ENCODE assay signal across 31 cellular contexts in genomic region chr4:7459471-7459870, GRCh38. TPM values are rescaled to one million over a fixed set of nuclear protein-coding genes. Genes with fewer than 3 reads are reported as not detected.
"Had no signal": no experiment of that assay in that cellular context is flagged by ENCODE, and none has a peak within 500 bp of the region (broad histone marks: within the 10 kb centered on the region; RNA-seq: fewer than 3 reads in every experiment).

No MANE protein-coding gene starts in this region.

- H3K36me3 ChIP-seq: colonic mucosa, esophagus squamous epithelium, gastrocnemius medialis, heart right ventricle, left lung, lower lobe of right lung had no signal

- H3K27ac ChIP-seq: colonic mucosa, epithelial cell of prostate, esophagus squamous epithelium, gastrocnemius medialis, heart right ventricle, left lung, lower lobe of right lung had no signal

- H3K4me3 ChIP-seq: colonic mucosa, esophagus squamous epithelium, gastrocnemius medialis, heart right ventricle, left lung, lower lobe of right lung, mucosa of descending colon had no signal

- H3K9me3 ChIP-seq: colonic mucosa, esophagus squamous epithelium, gastrocnemius medialis, heart right ventricle, left lung, lower lobe of right lung, mucosa of descending colon had no signal

- H3K27me3 ChIP-seq: colonic mucosa, esophagus squamous epithelium had no signal

- H3K4me1 ChIP-seq: colonic mucosa, gastrocnemius medialis, left lung, lower lobe of right lung had no signal

- ATAC-seq: effector memory CD8-positive, alpha-beta T cell; esophagus mucosa; gastrocnemius medialis; heart right ventricle; left cardiac atrium; left lung; left ventricle myocardium superior; lower lobe of right lung; mucosa of descending colon had no signal

- DNase-seq: colonic mucosa; cortex of kidney; effector CD8-positive, alpha-beta T cell; effector memory CD8-positive, alpha-beta T cell; endodermal cell; erythroblast; esophagus squamous epithelium; foreskin fibroblast; foreskin melanocyte; gastrocnemius medialis; heart right ventricle; hippocampal formation; left cardiac atrium; left ventricle myocardium superior; lower lobe of right lung; mesenchymal stem cell; mucosa of descending colon; naive B cell had no signal

- FAIRE-seq: endometrium, islet of Langerhans, keratinocyte had no signal

RNA-seq across cellular contexts. Expression of gene PSAPL1, which starts 24.7 kb away (rescaled TPM):
- total RNA-seq: colonic mucosa, dermis microvascular lymphatic vessel endothelial cell, esophagus mucosa, gastrocnemius medialis, glomerular endothelial cell, kidney epithelial cell, left cardiac atrium, left ventricle myocardium superior, lower lobe of right lung, lung microvascular endothelial cell, mesenteric fat pad, mesothelial cell of epicardium, mucosa of descending colon, myocyte had no signal
- polyA plus RNA-seq: heart right ventricle had no signal
